Comparison of ENCODE assay signal across 9 cellular contexts in genomic region chr3:184602406-184603155, GRCh38. TPM values are rescaled to one million over a fixed set of nuclear protein-coding genes. Genes with fewer than 3 reads are reported as not detected.
A peak's percentile ranks its signal among the peaks of the same experiment; 100 is the strongest.
DNase-seq lines count a peak whose midpoint lies in the region; ATAC-seq and TF ChIP-seq lines count a peak whose summit lies in the region.
"Had no signal": no experiment of that assay in that cellular context is flagged by ENCODE, and none has a peak within 500 bp of the region (broad histone marks: within the 10 kb centered on the region; RNA-seq: fewer than 3 reads in every experiment).

No MANE protein-coding gene starts in this region.

- no peaks in the 10 kb centered on the region for H3K9me3 ChIP-seq in neural progenitor cell (ENCODE audit: low read depth)
- H3K9me3 ChIP-seq in gastroesophageal sphincter: no peaks in the 10 kb centered on the region
- no peaks in the 10 kb centered on the region for H3K9me3 ChIP-seq in Caco-2

- no peak for TF ChIP-seq POLR2A in gastroesophageal sphincter (IDR thresholded peaks at IDR 0.05)

- ATAC-seq in gastroesophageal sphincter: no peak
- no peak for ATAC-seq in HG03097 (IDR thresholded peaks at IDR 0.05; ENCODE audit: low FRiP score, unreplicated experiment)

- no peak for TF ChIP-seq EP300 in gastroesophageal sphincter (IDR thresholded peaks at IDR 0.05)

- intact Hi-C loops in Caco-2 (cut with micrococcal nuclease; ENCODE audit: unreplicated experiment): no loop called here

- CTCF ChIA-PET in Caco-2 (lab: Charles Lee): interaction anchor here (1.7 kb wide), 1 partner anchor 41 kb away, joined by 7 read pairs; the partner anchor contains the start of gene EPHB3

- peaks cover 10% of the 10 kb centered on the region for H4K20me1 ChIP-seq in neural progenitor cell (ENCODE audit: low read depth)

- H3K4me1 Mint-ChIP-seq in neural progenitor cell: peaks cover 39% of the 10 kb centered on the region
- no peaks in the 10 kb centered on the region for H3K4me1 Mint-ChIP-seq in Caco-2 (ENCODE audit: low read depth, unreplicated experiment)

- WGBS in gastroesophageal sphincter (ENCODE audit: low coverage in 1 of 2), 2 donors: 42 to 59% methylated on average over 3 to 7 of the region's 11 CpGs

- H2AFZ ChIP-seq in neural progenitor cell (replicated peaks): peak overlapping the region; percentile 43

- peak overlapping the region; percentile 92 for H3K4me2 ChIP-seq in neural progenitor cell

- H3K27ac ChIP-seq in neural progenitor cell (no peak overlapping the region), gastroesophageal sphincter (peak overlapping the region in 1 of 4 donors; percentile 50)

- peaks cover 27% of the 10 kb centered on the region for H3K27me3 Mint-ChIP-seq in neural progenitor cell (ENCODE audit: insufficient read depth, low read depth)
- no peaks in the 10 kb centered on the region for H3K27me3 Mint-ChIP-seq in Caco-2 (ENCODE audit: insufficient read depth, unreplicated experiment)

- no TSS peak for BruUV-seq in Caco-2 (replicated peaks; lab: Mats Ljungman, UMichigan)

- peak; percentile 52 for DNase-seq in Daoy (ENCODE audit: low read depth)
- DNase-seq in NCI-H526 treated with DMSO at 0.1 percent for 48 hours (lab: John Stamatoyannopoulos, UW): peak; percentile 71
- peak; percentile 74 for DNase-seq in epidermal melanocyte (ENCODE audit: insufficient read length, low spot score)
- peak; percentile 59 for DNase-seq in neural progenitor cell (ENCODE audit: low spot score)
- DNase-seq in activated effector memory CD4-positive, alpha-beta T cell treated with Interleukin-2 at 50 U/mL for 16 hours: no peak
- DNase-seq in Caco-2: no peak
- DNase-seq: GDM1 had no signal

- no peaks in the 10 kb centered on the region for H3K36me3 Mint-ChIP-seq in neural progenitor cell
- peaks cover 5% of the 10 kb centered on the region for H3K36me3 Mint-ChIP-seq in Caco-2 (ENCODE audit: insufficient read depth, unreplicated experiment)

- POLR2A ChIA-PET in Caco-2 (lab: Charles Lee): no interaction called here

- H3K4me3 Mint-ChIP-seq in neural progenitor cell (peak overlapping the region; percentile 86), Caco-2 (ENCODE audit: unreplicated experiment) (no peak overlapping the region)

- no peaks in the 10 kb centered on the region for H3K9me3 Mint-ChIP-seq in neural progenitor cell
- no peaks in the 10 kb centered on the region for H3K9me3 Mint-ChIP-seq in Caco-2 (ENCODE audit: unreplicated experiment)

- H3K27me3 ChIP-seq in neural progenitor cell (peaks cover 93% of the 10 kb centered on the region), gastroesophageal sphincter (peaks cover 65% of the 10 kb centered on the region), Caco-2 (replicated peaks; ENCODE audit: control insufficient read depth, insufficient read depth, low read length) (no peaks in the 10 kb centered on the region)

- H3K4me1 ChIP-seq in neural progenitor cell (peaks cover 35% of the 10 kb centered on the region), gastroesophageal sphincter (peaks cover 0 to 35% (median 16%) of the 10 kb centered on the region in 3 donors), Caco-2 (peaks cover 9% of the 10 kb centered on the region)

- peak overlapping the region; percentile 55 for H3K4me3 ChIP-seq in neural progenitor cell
- peak overlapping the region in 1 of 2 donors; percentile 37 for H3K4me3 ChIP-seq in gastroesophageal sphincter
- no peak overlapping the region for H3K4me3 ChIP-seq in Caco-2 (ENCODE audit: low read depth, low read length)

- no peak overlapping the region for H3K9ac ChIP-seq in neural progenitor cell

- H3K36me3 ChIP-seq in neural progenitor cell (no peaks in the 10 kb centered on the region), gastroesophageal sphincter (no peaks in the 10 kb centered on the region), Caco-2 (ENCODE audit: control insufficient read depth, insufficient read depth, low read length) (no peaks in the 10 kb centered on the region)

- TF ChIP-seq CTCF in neural progenitor cell (IDR thresholded peaks at IDR 0.05): no peak
- TF ChIP-seq CTCF in gastroesophageal sphincter (IDR thresholded peaks at IDR 0.05): no peak
- TF ChIP-seq CTCF in Caco-2 (IDR thresholded peaks at IDR 0.05; ENCODE audit: insufficient read depth in 1 of 2, low read depth in 1 of 2, low read length in 1 of 2, severe bottlenecking in 1 of 2, unreplicated experiment in 1 of 2): no peak

- H3K79me2 ChIP-seq in neural progenitor cell (ENCODE audit: low read depth): no peaks in the 10 kb centered on the region

- H3F3A ChIP-seq in neural progenitor cell (ENCODE audit: low read depth): peaks cover 30% of the 10 kb centered on the region

- H3K27ac Mint-ChIP-seq in neural progenitor cell (no peak overlapping the region), Caco-2 (ENCODE audit: unreplicated experiment) (no peak overlapping the region)

RNA-seq across cellular contexts. Expression of gene EPHB3, which starts 41.0 kb away (rescaled TPM):
- total RNA-seq in Daoy (2014; rRNA removed; shearing (Covaris generic)): 1.4 and 1.8 TPM in 2 replicates
- total RNA-seq in neural progenitor cell (ENCODE audit: low replicate concordance) (2.3 and 3.6 TPM in 2 replicates), gastroesophageal sphincter (10 to 100 TPM in 1 of 4 donors, 1 to 10 TPM in 3; 3.1 to 10.6 (median 4.6) TPM), Caco-2 (2022) (5.6 and 6.9 TPM in 2 replicates)

Comparison
In these comparisons a context has a peak if more than half of its experiments do, and no peak if none do; other contexts are left out.
1. DNase-seq: peak in Daoy (single experiment), NCI-H526 treated with DMSO at 0.1 percent for 48 hours (single experiment), epidermal melanocyte (single experiment) and neural progenitor cell (single experiment); none in activated effector memory CD4-positive, alpha-beta T cell treated with Interleukin-2 at 50 U/mL for 16 hours (single experiment) and Caco-2 (0 of 2).